ENCODE assay signal across 1 cellular context in the genomic region with DNA sequence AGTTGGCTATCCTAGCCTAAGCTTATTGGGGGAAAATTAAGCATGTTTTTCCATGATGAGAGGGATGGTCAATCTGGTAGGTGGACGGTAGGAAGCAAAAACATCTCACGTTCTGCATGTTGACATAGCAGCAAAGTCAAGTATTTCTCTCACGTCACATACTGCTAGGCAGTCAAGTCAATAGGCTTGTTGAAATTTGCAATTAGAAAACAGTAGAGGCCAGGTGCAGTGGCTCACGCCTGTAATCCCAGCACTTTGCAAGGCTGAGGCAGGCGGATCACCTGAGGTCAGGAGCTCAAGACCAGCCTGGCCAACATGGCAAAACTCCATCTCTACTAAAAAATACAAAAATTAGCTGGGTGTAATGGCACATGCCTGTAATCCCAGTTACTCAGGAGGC.
TF ChIP-seq lines count a peak whose summit lies in the region.

No MANE protein-coding gene starts in this region.

TF ChIP-seq in HepG2, 621 proteins besides CTCF, POLR2A, EP300 and RAD21 (continued from another document):
- 0 out of 2 replicates have a peak, but pooled peaks have one; percentile 11 for TF ChIP-seq POLR2G (IDR thresholded peaks at IDR 0.05; ENCODE audit: low read depth, low read length)
- TF ChIP-seq, protein P1, sequence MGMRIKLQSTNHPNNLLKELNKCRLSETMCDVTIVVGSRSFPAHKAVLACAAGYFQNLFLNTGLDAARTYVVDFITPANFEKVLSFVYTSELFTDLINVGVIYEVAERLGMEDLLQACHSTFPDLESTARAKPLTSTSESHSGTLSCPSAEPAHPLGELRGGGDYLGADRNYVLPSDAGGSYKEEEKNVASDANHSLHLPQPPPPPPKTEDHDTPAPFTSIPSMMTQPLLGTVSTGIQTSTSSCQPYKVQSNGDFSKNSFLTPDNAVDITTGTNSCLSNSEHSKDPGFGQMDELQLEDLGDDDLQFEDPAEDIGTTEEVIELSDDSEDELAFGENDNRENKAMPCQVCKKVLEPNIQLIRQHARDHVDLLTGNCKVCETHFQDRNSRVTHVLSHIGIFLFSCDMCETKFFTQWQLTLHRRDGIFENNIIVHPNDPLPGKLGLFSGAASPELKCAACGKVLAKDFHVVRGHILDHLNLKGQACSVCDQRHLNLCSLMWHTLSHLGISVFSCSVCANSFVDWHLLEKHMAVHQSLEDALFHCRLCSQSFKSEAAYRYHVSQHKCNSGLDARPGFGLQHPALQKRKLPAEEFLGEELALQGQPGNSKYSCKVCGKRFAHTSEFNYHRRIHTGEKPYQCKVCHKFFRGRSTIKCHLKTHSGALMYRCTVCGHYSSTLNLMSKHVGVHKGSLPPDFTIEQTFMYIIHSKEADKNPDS (CRISPR knock-in tag; IDR thresholded peaks at IDR 0.05): 0 out of 2 replicates have a peak, but pooled peaks have one; percentile 20
- TF ChIP-seq POLR2AphosphoS5 (IDR thresholded peaks at IDR 0.05; ENCODE audit: low read depth, low read length): 0 out of 2 replicates have a peak, but pooled peaks have one; percentile 7
- peak; percentile 36; the same call in 1 of the 2 replicates for TF ChIP-seq ZNF350 (CRISPR knock-in tag; IDR thresholded peaks at IDR 0.05; ENCODE audit: borderline replicate concordance, low read depth)
- TF ChIP-seq PHF8 (CRISPR knock-in tag; IDR thresholded peaks at IDR 0.05): 0 out of 2 replicates have a peak, but pooled peaks have one; percentile 25
